Comparison of ENCODE assay signal across 28 cellular contexts in the genomic region with DNA sequence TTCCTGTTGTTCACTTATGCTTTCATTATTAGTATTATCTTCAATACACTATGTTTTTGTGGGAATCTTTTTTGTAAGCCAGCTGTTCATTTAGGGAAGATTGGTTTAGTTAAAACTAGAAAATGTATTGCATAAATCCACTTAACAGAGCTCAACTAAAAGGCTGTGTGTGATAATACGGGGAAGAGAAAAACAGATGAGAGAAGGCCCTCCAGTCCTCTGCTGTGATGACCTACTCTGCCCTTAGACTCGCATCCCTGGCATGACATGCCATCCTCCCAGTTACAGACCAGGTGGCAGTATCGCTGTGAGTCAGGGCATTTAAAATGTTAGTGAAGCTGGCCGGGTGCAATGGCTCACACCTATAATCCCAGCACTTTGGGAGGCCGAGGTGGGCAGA.
"Had no signal": no experiment of that assay in that cellular context is flagged by ENCODE, and none has a peak within 500 bp of the region (broad histone marks: within the 10 kb centered on the region; RNA-seq: fewer than 3 reads in every experiment).

No MANE protein-coding gene starts in this region.

- H3K36me3 Mint-ChIP-seq: naive thymus-derived CD4-positive, alpha-beta T cell; neural progenitor cell had no signal

- H3K27ac ChIP-seq: epithelial cell of prostate, gastrocnemius medialis, heart left ventricle, hepatocyte, left lung, neural progenitor cell, parathyroid adenoma, suprapubic skin, thyroid gland had no signal

- ATAC-seq: esophagus mucosa; gastrocnemius medialis; heart left ventricle; left cardiac atrium; left lung; naive thymus-derived CD4-positive, alpha-beta T cell; sciatic nerve; stimulated activated naive CD8-positive, alpha-beta T cell treated with anti-CD3 and anti-CD28 coated beads, Interleukin-15, amount 100 ng/mL, for 72 hours had no signal

- H3K27ac Mint-ChIP-seq: endodermal cell; naive thymus-derived CD4-positive, alpha-beta T cell; neural progenitor cell; progenitor cell of endocrine pancreas; stimulated activated naive CD8-positive, alpha-beta T cell treated with anti-CD3 and anti-CD28 coated beads, Interleukin-15, amount 100 ng/mL, for 72 hours had no signal

- H3K4me1 Mint-ChIP-seq: naive thymus-derived CD4-positive, alpha-beta T cell; stimulated activated naive CD8-positive, alpha-beta T cell treated with anti-CD3 and anti-CD28 coated beads, Interleukin-15, amount 100 ng/mL, for 72 hours had no signal

- H3K9me3 ChIP-seq: gastrocnemius medialis, heart left ventricle, left lung, suprapubic skin, thyroid gland had no signal

- H3K27me3 Mint-ChIP-seq: progenitor cell of endocrine pancreas had no signal

- H3K9me3 Mint-ChIP-seq: endodermal cell; nephron; neural progenitor cell; stimulated activated naive CD8-positive, alpha-beta T cell treated with anti-CD3 and anti-CD28 coated beads, Interleukin-15, amount 100 ng/mL, for 72 hours had no signal

- DNase-seq: effector CD8-positive, alpha-beta T cell; endodermal cell; foreskin fibroblast; gastrocnemius medialis; heart left ventricle; left cardiac atrium; left lung; mesendoderm; midbrain; naive thymus-derived CD4-positive, alpha-beta T cell; stimulated activated CD4-positive, alpha-beta T cell treated with anti-CD3 and anti-CD28 coated beads, Interleukin-12 subunit alpha, Interleukin-12 subunit beta, amount 100 ng/mL, for 4 hours; stimulated activated CD4-positive, alpha-beta T cell treated with anti-CD3 and anti-CD28 coated beads, Interleukin-1b, Interleukin-23, amount 100 ng/mL, for 48 hours; stimulated activated CD4-positive, alpha-beta T cell treated with anti-CD3 and anti-CD28 coated beads, Interleukin-4, amount 100 ng/mL, for 1 hour; stimulated activated CD8-positive, alpha-beta memory T cell treated with anti-CD3 and anti-CD28 coated beads, Interleukin-4, amount 100 ng/mL, for 48 hours; stimulated activated naive CD4-positive, alpha-beta T cell; stimulated activated naive CD8-positive, alpha-beta T cell treated with anti-CD3 and anti-CD28 coated beads, Interleukin-15, amount 100 ng/mL, for 72 hours; thyroid gland; trophoblast cell had no signal

- H3K27me3 ChIP-seq: heart left ventricle, hepatocyte, neural progenitor cell, suprapubic skin, thyroid gland had no signal

- H3K4me1 ChIP-seq: gastrocnemius medialis, left lung, parathyroid adenoma, suprapubic skin, thyroid gland had no signal

- H3K4me3 Mint-ChIP-seq: endodermal cell; naive thymus-derived CD4-positive, alpha-beta T cell; nephron; neural progenitor cell; stimulated activated naive CD8-positive, alpha-beta T cell treated with anti-CD3 and anti-CD28 coated beads, Interleukin-15, amount 100 ng/mL, for 72 hours had no signal

- H3K4me3 ChIP-seq: gastrocnemius medialis, heart left ventricle, hepatocyte, left lung, neural progenitor cell, smooth muscle cell, suprapubic skin, thyroid gland had no signal

- H3K36me3 ChIP-seq: gastrocnemius medialis, heart left ventricle, left lung, neural progenitor cell, suprapubic skin, thyroid gland had no signal
